Comparison of ENCODE assay signal across 8 cellular contexts in genomic region chr19:10195199-10195519, GRCh38. TPM values are rescaled to one million over a fixed set of nuclear protein-coding genes. Genes with fewer than 3 reads are reported as not detected.
DNase-seq lines count a peak whose midpoint lies in the region; ATAC-seq and TF ChIP-seq lines count a peak whose summit lies in the region.

No MANE protein-coding gene starts in this region.

- H3K27me3 Mint-ChIP-seq in stimulated activated memory B cell treated with anti-CD40 and anti-IgM and Interleukin-4, amounts not matched to agents 10 μg/mL and 1 μg/mL and 100 μg/mL, for 72 hours: no peaks in the 10 kb centered on the region

- peak overlapping the region; percentile 99 for H3K4me3 Mint-ChIP-seq in stimulated activated memory B cell treated with anti-CD40 and anti-IgM and Interleukin-4, amounts not matched to agents 10 μg/mL and 1 μg/mL and 100 μg/mL, for 72 hours

- no peaks in the 10 kb centered on the region for H3K36me3 Mint-ChIP-seq in stimulated activated memory B cell treated with anti-CD40 and anti-IgM and Interleukin-4, amounts not matched to agents 10 μg/mL and 1 μg/mL and 100 μg/mL, for 72 hours

- H3K27ac Mint-ChIP-seq in stimulated activated memory B cell treated with anti-CD40 and anti-IgM and Interleukin-4, amounts not matched to agents 10 μg/mL and 1 μg/mL and 100 μg/mL, for 72 hours: peak overlapping the region; percentile 85

- no peak for TF ChIP-seq CTCF in RWPE1 (conservative IDR thresholded peaks at IDR 0.05; ENCODE audit: low read depth)
- TF ChIP-seq CTCF in foreskin fibroblast (IDR thresholded peaks at IDR 0.05; ENCODE audit: low read depth, low read length): no peak

- ATAC-seq in GM21528 (IDR thresholded peaks at IDR 0.05; ENCODE audit: low FRiP score, unreplicated experiment): peak; percentile 16
- no peak for ATAC-seq in stimulated activated memory B cell treated with anti-CD40 and anti-IgM and Interleukin-4, amounts not matched to agents 10 μg/mL and 1 μg/mL and 100 μg/mL, for 72 hours

- CTCF ChIA-PET in RWPE1 (lab: Yijun Ruan, JAX): interaction anchor here (0.6 kb wide), 2 partner anchors 34 to 1176 kb away, joined by 3 to 4 read pairs; no protein-coding TSS in a partner anchor

- DNase-seq in RWPE1 (ENCODE audit: low spot score) (no peak), foreskin fibroblast (no peak), globus pallidus (ENCODE audit: low spot score) (no peak), cerebellum (ENCODE audit: low spot score) (no peak), erythroblast (lab: John Stamatoyannopoulos, UW) (no peak), GM19238 (ENCODE audit: insufficient read length, low spot score) (no peak)

- peaks cover 5% of the 10 kb centered on the region for H3K9me3 Mint-ChIP-seq in stimulated activated memory B cell treated with anti-CD40 and anti-IgM and Interleukin-4, amounts not matched to agents 10 μg/mL and 1 μg/mL and 100 μg/mL, for 72 hours

- TF ChIP-seq POLR2A in erythroblast (IDR thresholded peaks at IDR 0.05; ENCODE audit: low read length): no peak

- peaks cover 47% of the 10 kb centered on the region for H3K4me1 Mint-ChIP-seq in stimulated activated memory B cell treated with anti-CD40 and anti-IgM and Interleukin-4, amounts not matched to agents 10 μg/mL and 1 μg/mL and 100 μg/mL, for 72 hours

- H3K27ac ChIP-seq in RWPE1: peak overlapping the region; percentile 95

- POLR2A ChIA-PET in RWPE1 (lab: Yijun Ruan, JAX; ENCODE audit: low non-redundant PET): no interaction called here

- H3K4me3 ChIP-seq in foreskin fibroblast (ENCODE audit: low read depth in 1 of 2, low read length in 2 of 2): peak overlapping the region; percentile 74 to 76

RNA-seq across cellular contexts. Expression of gene DNMT1, which starts 0.4 kb away (rescaled TPM):
- 42.7 TPM for total RNA-seq in cerebellum

RNA-seq across cellular contexts. Expression of gene S1PR2, which starts 36.0 kb away (rescaled TPM):
- 4.9 TPM for total RNA-seq in cerebellum

RNA-seq across cellular contexts. Expression of gene MRPL4, which starts 56.9 kb away (rescaled TPM):
- 8.1 TPM for total RNA-seq in cerebellum
